8 cellular contexts compared by ENCODE assay signal in the genomic region with DNA sequence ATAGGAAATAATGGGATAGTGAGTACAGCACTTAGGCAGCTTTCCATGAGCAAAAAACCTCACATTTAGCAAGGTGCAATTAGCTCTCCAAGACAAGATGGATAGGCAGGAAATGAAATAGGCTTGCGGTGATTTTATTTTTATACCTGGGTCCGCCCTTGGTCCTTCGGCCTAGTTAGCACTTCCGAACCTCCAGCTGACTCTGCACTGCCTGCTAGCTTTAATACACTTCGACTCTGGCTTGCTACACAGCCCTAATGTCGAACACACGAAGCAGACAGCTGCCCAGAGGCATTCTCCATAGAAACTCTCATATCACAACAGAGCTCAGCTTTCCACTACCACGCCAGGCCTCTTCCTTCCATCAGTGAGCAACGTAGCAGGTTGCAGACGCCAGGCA.
"Had no signal": no experiment of that assay in that cellular context is flagged by ENCODE, and none has a peak within 500 bp of the region (broad histone marks: within the 10 kb centered on the region; RNA-seq: fewer than 3 reads in every experiment).

No MANE protein-coding gene starts in this region.

- H2AFZ ChIP-seq: GM23338 had no signal

- FAIRE-seq: H1, H54, HepG2 had no signal

- H3K4me2 ChIP-seq: GM23338 had no signal

- ATAC-seq: GM23338, HepG2 had no signal

- DNase-seq: H9, HCEC 1CT, KBM-7 had no signal

- H3K27ac ChIP-seq: HL-60 had no signal

- H3K4me3 ChIP-seq: GM23338 had no signal
